Comparison of ENCODE assay signal across 9 cellular contexts in the genomic region with DNA sequence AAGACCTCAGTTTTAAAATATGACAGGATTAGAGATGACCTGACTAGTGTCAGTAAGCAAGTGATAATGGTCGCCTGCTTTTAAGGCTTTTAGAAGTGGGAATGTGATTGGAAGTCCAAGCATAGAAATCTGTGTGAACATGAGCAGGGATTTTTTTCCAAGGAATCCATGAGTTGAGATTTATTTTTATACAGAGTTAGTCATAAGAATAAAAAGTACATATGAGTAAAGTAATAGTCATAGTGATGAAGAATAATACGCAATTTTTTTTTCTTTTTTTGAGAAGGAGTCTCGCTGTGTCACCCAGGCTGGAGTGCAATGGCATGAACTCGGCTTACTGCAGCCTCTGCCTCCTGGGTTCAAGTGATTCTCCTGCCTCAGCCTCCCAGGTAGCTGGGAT. TPM values are rescaled to one million over a fixed set of nuclear protein-coding genes. Genes with fewer than 3 reads are reported as not detected.
DNase-seq lines count a peak whose midpoint lies in the region; ATAC-seq and TF ChIP-seq lines count a peak whose summit lies in the region.
"Had no signal": no experiment of that assay in that cellular context is flagged by ENCODE, and none has a peak within 500 bp of the region (broad histone marks: within the 10 kb centered on the region; RNA-seq: fewer than 3 reads in every experiment).

No MANE protein-coding gene starts in this region.

- no peaks in the 10 kb centered on the region for H3K9me3 Mint-ChIP-seq in CD8-positive, alpha-beta memory T cell
- peaks cover 3 to 15% (median 7%) of the 10 kb centered on the region in 5 experiments for H3K9me3 Mint-ChIP-seq in brain
- H3K9me3 Mint-ChIP-seq in naive thymus-derived CD8-positive, alpha-beta T cell = peaks cover 0 to 8% (median 0%) of the 10 kb centered on the region in 9 donors

- H3K9ac ChIP-seq in colonic mucosa (ENCODE audit: low read depth in 2 of 2, low read length in 2 of 2) = no peak overlapping the region

- H3K27ac ChIP-seq in CD8-positive, alpha-beta memory T cell (ENCODE audit: low read depth, low read length) = no peak overlapping the region
- no peak overlapping the region for H3K27ac ChIP-seq in colonic mucosa

- peaks cover 19% of the 10 kb centered on the region for H3K4me1 ChIP-seq in CD8-positive, alpha-beta memory T cell (ENCODE audit: insufficient read depth, low read length)
- no peaks in the 10 kb centered on the region for H3K4me1 ChIP-seq in colonic mucosa

- H3K27ac Mint-ChIP-seq in CD8-positive, alpha-beta memory T cell = peak overlapping the region in 7 of 8 donors; percentile 40 to 99 (median 96)
- H3K27ac Mint-ChIP-seq in brain = peak overlapping the region; percentile 92 to 97 (median 96)
- peak overlapping the region in 9 of 10 donors; percentile 83 to 99 (median 96) for H3K27ac Mint-ChIP-seq in naive thymus-derived CD8-positive, alpha-beta T cell

- ATAC-seq in naive thymus-derived CD8-positive, alpha-beta T cell = no peak

- H3K9me3 ChIP-seq in CD8-positive, alpha-beta memory T cell (ENCODE audit: low read length) = peaks cover 5% of the 10 kb centered on the region
- H3K9me3 ChIP-seq in colonic mucosa = no peaks in the 10 kb centered on the region

- H3K4me1 Mint-ChIP-seq in CD8-positive, alpha-beta memory T cell = peaks cover 24 to 42% (median 41%) of the 10 kb centered on the region in 3 donors
- peaks cover 35% of the 10 kb centered on the region for H3K4me1 Mint-ChIP-seq in brain
- peaks cover 13 to 40% (median 35%) of the 10 kb centered on the region in 4 donors for H3K4me1 Mint-ChIP-seq in naive thymus-derived CD8-positive, alpha-beta T cell

- CTCF ChIA-PET in CD8-positive, alpha-beta memory T cell (lab: Charles Lee) = interaction anchor here (2.7 to 2.8 kb wide), 2 partner anchors 28 kb away, joined by 11 to 25 read pairs; partner anchors contain the start of gene PSMC4

- H3K27me3 Mint-ChIP-seq in CD8-positive, alpha-beta memory T cell = no peaks in the 10 kb centered on the region
- H3K27me3 Mint-ChIP-seq in brain = peaks cover 25% of the 10 kb centered on the region
- H3K27me3 Mint-ChIP-seq in naive thymus-derived CD8-positive, alpha-beta T cell = no peaks in the 10 kb centered on the region

- peaks cover 4% of the 10 kb centered on the region for H3K36me3 ChIP-seq in CD8-positive, alpha-beta memory T cell (ENCODE audit: insufficient read depth, low read length)
- H3K36me3 ChIP-seq in colonic mucosa = no peaks in the 10 kb centered on the region

- no peaks in the 10 kb centered on the region for H3K27me3 ChIP-seq in CD8-positive, alpha-beta memory T cell (ENCODE audit: insufficient read depth, low read length, poor library complexity, severe bottlenecking)
- no peaks in the 10 kb centered on the region for H3K27me3 ChIP-seq in colonic mucosa

- intact Hi-C loops in colonic mucosa (cut with DNase I) = no loop called here

- POLR2A ChIA-PET in CD8-positive, alpha-beta memory T cell (lab: Charles Lee) = no interaction called here
- POLR2A ChIA-PET in naive thymus-derived CD8-positive, alpha-beta T cell (lab: Charles Lee) = no interaction called here

- H3K4me3 Mint-ChIP-seq in CD8-positive, alpha-beta memory T cell = peak overlapping the region; percentile 91 to 99 (median 95)
- H3K4me3 Mint-ChIP-seq in brain = peak overlapping the region; percentile 95 to 99 (median 98)
- peak overlapping the region in 8 of 10 donors; percentile 84 to 100 (median 98) for H3K4me3 Mint-ChIP-seq in naive thymus-derived CD8-positive, alpha-beta T cell

- TF ChIP-seq CTCF in brain (conservative IDR thresholded peaks at IDR 0.05) (no peak), colonic mucosa (IDR thresholded peaks at IDR 0.05) (no peak)

- no peak for DNase-seq in CD8-positive, alpha-beta memory T cell
- DNase-seq in M059J (ENCODE audit: low read depth) (peak; percentile 25), SKM-1 treated with dmso at 0.1 percent for 144 hours (lab: John Stamatoyannopoulos, UW; ENCODE audit: unreplicated experiment) (no peak), colonic mucosa (no peak)
- DNase-seq in naive thymus-derived CD8-positive, alpha-beta T cell = no peak
- no peak for DNase-seq in stimulated activated CD4-positive, alpha-beta T cell treated with anti-CD3 and anti-CD28 coated beads, Interleukin-4, amount 100 ng/mL, for 4 hours
- DNase-seq: KBM-7, NCI-H1930 had no signal

- peaks cover 3 to 21% (median 4%) of the 10 kb centered on the region in 3 donors for H3K36me3 Mint-ChIP-seq in CD8-positive, alpha-beta memory T cell
- peaks cover 42% of the 10 kb centered on the region for H3K36me3 Mint-ChIP-seq in brain
- peaks cover 5 to 9% (median 8%) of the 10 kb centered on the region in 3 donors for H3K36me3 Mint-ChIP-seq in naive thymus-derived CD8-positive, alpha-beta T cell

- H3K4me3 ChIP-seq in CD8-positive, alpha-beta memory T cell (ENCODE audit: low read length) = no peak overlapping the region
- H3K4me3 ChIP-seq in colonic mucosa = no peak overlapping the region

RNA-seq across cellular contexts. Expression of gene ZNF546, which starts 1.7 kb away (rescaled TPM):
- total RNA-seq in CD8-positive, alpha-beta memory T cell = 1 to 10 TPM; 4.8 to 5.0 TPM
- 6.6 TPM for polyA plus RNA-seq in CD8-positive, alpha-beta memory T cell
- total RNA-seq in M059J (2014; rRNA removed; shearing (Covaris generic)) = 0.96 and 1.3 TPM in 2 replicates
- 0.29 TPM for polyA plus RNA-seq in brain (ENCODE audit: insufficient read depth, low read depth, low replicate concordance)
- 10 to 100 TPM; 17.6 to 22.0 TPM for total RNA-seq in naive thymus-derived CD8-positive, alpha-beta T cell
- 1 to 10 TPM; 4.0 to 6.4 (median 6.2) TPM for polyA plus RNA-seq in naive thymus-derived CD8-positive, alpha-beta T cell
- 1 to 10 TPM; 1.1 to 1.3 TPM for total RNA-seq in colonic mucosa

RNA-seq across cellular contexts. Expression of gene PSMC4, which starts 27.5 kb away (rescaled TPM):
- total RNA-seq in CD8-positive, alpha-beta memory T cell = 100 to 1,000 TPM; 170 to 179 TPM
- polyA plus RNA-seq in CD8-positive, alpha-beta memory T cell = 114 TPM
- 209 and 217 TPM in 2 replicates for total RNA-seq in M059J (2014; rRNA removed; shearing (Covaris generic))
- polyA plus RNA-seq in brain (ENCODE audit: insufficient read depth, low read depth, low replicate concordance) = 99.9 TPM
- 10 to 100 TPM; 38.7 to 44.3 TPM for total RNA-seq in naive thymus-derived CD8-positive, alpha-beta T cell
- polyA plus RNA-seq in naive thymus-derived CD8-positive, alpha-beta T cell = 10 to 100 TPM; 71.3 to 80.4 (median 72.8) TPM
- 100 to 1,000 TPM in 1 of 2 donors, 10 to 100 TPM in 1; 87.3 to 143 TPM for total RNA-seq in colonic mucosa

RNA-seq across cellular contexts. Expression of gene ZNF780B, which starts 57.5 kb away (rescaled TPM):
- 10 to 100 TPM; 16.8 to 21.3 TPM for total RNA-seq in CD8-positive, alpha-beta memory T cell
- 12.0 TPM for polyA plus RNA-seq in CD8-positive, alpha-beta memory T cell
- 4.5 and 5.7 TPM in 2 replicates for total RNA-seq in M059J (2014; rRNA removed; shearing (Covaris generic))
- polyA plus RNA-seq in brain (ENCODE audit: insufficient read depth, low read depth, low replicate concordance) = 0.88 TPM
- 10 to 100 TPM; 61.5 to 70.8 TPM for total RNA-seq in naive thymus-derived CD8-positive, alpha-beta T cell
- polyA plus RNA-seq in naive thymus-derived CD8-positive, alpha-beta T cell = 10 to 100 TPM; 13.3 to 18.4 (median 15.4) TPM
- 10 to 100 TPM; 14.3 to 21.7 TPM for total RNA-seq in colonic mucosa
